ENCODE assay signal across 2 cellular contexts in the genomic region with DNA sequence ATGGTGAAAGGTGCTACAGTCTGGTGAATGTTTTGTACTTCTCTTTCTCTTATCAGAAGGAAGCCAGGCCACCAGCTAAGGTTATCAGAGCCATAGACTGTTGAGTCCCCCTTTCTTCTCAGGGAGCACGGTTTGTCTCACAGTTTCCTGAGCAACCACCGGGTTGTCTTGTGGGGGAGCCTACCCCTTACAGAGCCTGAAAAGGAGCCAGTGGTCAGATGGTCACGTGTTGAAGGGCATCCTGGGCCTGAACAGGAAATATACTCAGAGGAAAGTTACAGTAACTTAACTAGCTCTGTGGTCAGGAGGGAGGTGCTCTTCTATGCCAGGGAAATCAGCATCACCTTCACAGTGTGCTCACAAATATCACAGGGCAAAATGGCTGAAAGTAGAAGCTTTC.
A peak's percentile ranks its signal among the peaks of the same experiment; 100 is the strongest.
TF ChIP-seq lines count a peak whose summit lies in the region.

No MANE protein-coding gene starts in this region.

TF ChIP-seq in GM23338, 12 proteins besides CTCF, POLR2A, EP300 and RAD21 (continued from another document):
- TF ChIP-seq, protein P1, sequence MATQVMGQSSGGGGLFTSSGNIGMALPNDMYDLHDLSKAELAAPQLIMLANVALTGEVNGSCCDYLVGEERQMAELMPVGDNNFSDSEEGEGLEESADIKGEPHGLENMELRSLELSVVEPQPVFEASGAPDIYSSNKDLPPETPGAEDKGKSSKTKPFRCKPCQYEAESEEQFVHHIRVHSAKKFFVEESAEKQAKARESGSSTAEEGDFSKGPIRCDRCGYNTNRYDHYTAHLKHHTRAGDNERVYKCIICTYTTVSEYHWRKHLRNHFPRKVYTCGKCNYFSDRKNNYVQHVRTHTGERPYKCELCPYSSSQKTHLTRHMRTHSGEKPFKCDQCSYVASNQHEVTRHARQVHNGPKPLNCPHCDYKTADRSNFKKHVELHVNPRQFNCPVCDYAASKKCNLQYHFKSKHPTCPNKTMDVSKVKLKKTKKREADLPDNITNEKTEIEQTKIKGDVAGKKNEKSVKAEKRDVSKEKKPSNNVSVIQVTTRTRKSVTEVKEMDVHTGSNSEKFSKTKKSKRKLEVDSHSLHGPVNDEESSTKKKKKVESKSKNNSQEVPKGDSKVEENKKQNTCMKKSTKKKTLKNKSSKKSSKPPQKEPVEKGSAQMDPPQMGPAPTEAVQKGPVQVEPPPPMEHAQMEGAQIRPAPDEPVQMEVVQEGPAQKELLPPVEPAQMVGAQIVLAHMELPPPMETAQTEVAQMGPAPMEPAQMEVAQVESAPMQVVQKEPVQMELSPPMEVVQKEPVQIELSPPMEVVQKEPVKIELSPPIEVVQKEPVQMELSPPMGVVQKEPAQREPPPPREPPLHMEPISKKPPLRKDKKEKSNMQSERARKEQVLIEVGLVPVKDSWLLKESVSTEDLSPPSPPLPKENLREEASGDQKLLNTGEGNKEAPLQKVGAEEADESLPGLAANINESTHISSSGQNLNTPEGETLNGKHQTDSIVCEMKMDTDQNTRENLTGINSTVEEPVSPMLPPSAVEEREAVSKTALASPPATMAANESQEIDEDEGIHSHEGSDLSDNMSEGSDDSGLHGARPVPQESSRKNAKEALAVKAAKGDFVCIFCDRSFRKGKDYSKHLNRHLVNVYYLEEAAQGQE (IDR thresholded peaks at IDR 0.05; ENCODE audit: unreplicated experiment): no peak
- no peak for TF ChIP-seq EZH2 (IDR thresholded peaks at IDR 0.05; ENCODE audit: low read depth, unreplicated experiment)
- no peak for TF ChIP-seq EZH2phosphoT487 (IDR thresholded peaks at IDR 0.05; ENCODE audit: unreplicated experiment)
- TF ChIP-seq ZNF114 (CRISPR knock-in tag; IDR thresholded peaks at IDR 0.05): no peak
- no peak for TF ChIP-seq POLR2AphosphoS5 (IDR thresholded peaks at IDR 0.05; ENCODE audit: low read depth)
- TF ChIP-seq, protein P2, sequence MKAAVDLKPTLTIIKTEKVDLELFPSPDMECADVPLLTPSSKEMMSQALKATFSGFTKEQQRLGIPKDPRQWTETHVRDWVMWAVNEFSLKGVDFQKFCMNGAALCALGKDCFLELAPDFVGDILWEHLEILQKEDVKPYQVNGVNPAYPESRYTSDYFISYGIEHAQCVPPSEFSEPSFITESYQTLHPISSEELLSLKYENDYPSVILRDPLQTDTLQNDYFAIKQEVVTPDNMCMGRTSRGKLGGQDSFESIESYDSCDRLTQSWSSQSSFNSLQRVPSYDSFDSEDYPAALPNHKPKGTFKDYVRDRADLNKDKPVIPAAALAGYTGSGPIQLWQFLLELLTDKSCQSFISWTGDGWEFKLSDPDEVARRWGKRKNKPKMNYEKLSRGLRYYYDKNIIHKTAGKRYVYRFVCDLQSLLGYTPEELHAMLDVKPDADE (IDR thresholded peaks at IDR 0.05): no peak

TF ChIP-seq in GM12878, 131 proteins besides CTCF, POLR2A, EP300 and RAD21 (continued from another document):
- TF ChIP-seq, protein P3, sequence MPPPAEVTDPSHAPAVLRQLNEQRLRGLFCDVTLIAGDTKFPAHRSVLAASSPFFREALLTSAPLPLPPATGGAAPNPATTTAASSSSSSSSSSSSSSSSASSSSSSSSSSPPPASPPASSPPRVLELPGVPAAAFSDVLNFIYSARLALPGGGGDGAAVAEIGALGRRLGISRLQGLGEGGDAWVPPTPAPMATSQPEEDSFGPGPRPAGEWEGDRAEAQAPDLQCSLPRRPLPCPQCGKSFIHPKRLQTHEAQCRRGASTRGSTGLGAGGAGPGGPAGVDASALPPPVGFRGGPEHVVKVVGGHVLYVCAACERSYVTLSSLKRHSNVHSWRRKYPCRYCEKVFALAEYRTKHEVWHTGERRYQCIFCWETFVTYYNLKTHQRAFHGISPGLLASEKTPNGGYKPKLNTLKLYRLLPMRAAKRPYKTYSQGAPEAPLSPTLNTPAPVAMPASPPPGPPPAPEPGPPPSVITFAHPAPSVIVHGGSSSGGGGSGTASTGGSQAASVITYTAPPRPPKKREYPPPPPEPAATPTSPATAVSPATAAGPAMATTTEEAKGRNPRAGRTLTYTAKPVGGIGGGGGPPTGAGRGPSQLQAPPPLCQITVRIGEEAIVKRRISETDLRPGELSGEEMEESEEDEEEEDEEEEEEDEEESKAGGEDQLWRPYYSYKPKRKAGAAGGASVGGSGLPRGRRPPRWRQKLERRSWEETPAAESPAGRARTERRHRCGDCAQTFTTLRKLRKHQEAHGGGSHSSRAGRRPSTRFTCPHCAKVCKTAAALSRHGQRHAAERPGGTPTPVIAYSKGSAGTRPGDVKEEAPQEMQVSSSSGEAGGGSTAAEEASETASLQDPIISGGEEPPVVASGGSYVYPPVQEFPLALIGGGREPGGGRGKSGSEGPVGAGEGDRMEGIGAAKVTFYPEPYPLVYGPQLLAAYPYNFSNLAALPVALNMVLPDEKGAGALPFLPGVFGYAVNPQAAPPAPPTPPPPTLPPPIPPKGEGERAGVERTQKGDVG (CRISPR knock-in tag; IDR thresholded peaks at IDR 0.05): no peak
- TF ChIP-seq, protein P4, sequence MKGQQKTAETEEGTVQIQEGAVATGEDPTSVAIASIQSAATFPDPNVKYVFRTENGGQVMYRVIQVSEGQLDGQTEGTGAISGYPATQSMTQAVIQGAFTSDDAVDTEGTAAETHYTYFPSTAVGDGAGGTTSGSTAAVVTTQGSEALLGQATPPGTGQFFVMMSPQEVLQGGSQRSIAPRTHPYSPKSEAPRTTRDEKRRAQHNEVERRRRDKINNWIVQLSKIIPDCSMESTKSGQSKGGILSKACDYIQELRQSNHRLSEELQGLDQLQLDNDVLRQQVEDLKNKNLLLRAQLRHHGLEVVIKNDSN (IDR thresholded peaks at IDR 0.05; ENCODE audit: borderline replicate concordance, extremely low read length, insufficient read depth, low read depth, low read length): peak; percentile 48
- TF ChIP-seq SP1 (IDR thresholded peaks at IDR 0.05; ENCODE audit: low read depth, low read length): no peak
TF ChIP-seq in GM12878: peak in this region for 2.
